Comparison of ENCODE assay signal across 11 cellular contexts in the genomic region with DNA sequence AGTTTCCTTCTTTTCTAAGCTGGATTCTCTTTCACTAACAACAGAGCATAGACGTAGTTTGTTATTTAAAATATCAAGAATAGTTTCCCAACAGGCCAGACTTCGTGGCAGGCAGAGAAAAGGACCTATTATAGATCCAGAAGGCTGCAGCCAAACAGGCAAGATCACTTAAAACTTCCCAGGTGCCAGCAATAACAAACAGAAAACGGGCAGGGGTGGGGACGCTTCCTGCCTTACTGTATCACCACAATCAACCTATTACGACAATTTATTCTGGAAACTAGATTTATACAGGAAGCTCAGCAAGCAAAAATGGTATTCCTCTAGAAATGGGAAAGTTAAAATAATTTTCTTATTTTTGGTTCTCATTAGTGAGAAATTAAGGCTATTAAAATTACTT. TPM values are rescaled to one million over a fixed set of nuclear protein-coding genes. Genes with fewer than 3 reads are reported as not detected.
DNase-seq lines count a peak whose midpoint lies in the region; ATAC-seq and TF ChIP-seq lines count a peak whose summit lies in the region.
"Had no signal": no experiment of that assay in that cellular context is flagged by ENCODE, and none has a peak within 500 bp of the region (broad histone marks: within the 10 kb centered on the region; RNA-seq: fewer than 3 reads in every experiment).

No MANE protein-coding gene starts in this region.

- no peaks in the 10 kb centered on the region for H3K27me3 ChIP-seq in brain microvascular endothelial cell (replicated peaks)
- H3K27me3 ChIP-seq in transverse colon: no peaks in the 10 kb centered on the region
- H3K27me3 ChIP-seq in spleen (replicated peaks in 1 of 7): no peaks in the 10 kb centered on the region

- H3K4me3 ChIP-seq in brain microvascular endothelial cell (ENCODE audit: low read depth, low read length) (peak overlapping the region; percentile 24), transverse colon (peak overlapping the region in 3 of 4 donors; percentile 6 to 44 (median 26)), spleen (no peak overlapping the region)

- H3K4me1 ChIP-seq in transverse colon: peaks cover 0 to 9% (median 2%) of the 10 kb centered on the region in 4 donors
- no peaks in the 10 kb centered on the region for H3K4me1 ChIP-seq in spleen

- WGBS in transverse colon (ENCODE audit: low coverage in 1 of 2), 2 donors: 35 to 46% methylated on average over 5 of the region's 5 CpGs
- 64 to 83% (median 69%) methylated on average over 5 of the region's 5 CpGs for WGBS in spleen, 5 donors

- no peak for TF ChIP-seq CTCF in brain microvascular endothelial cell (IDR thresholded peaks at IDR 0.05; ENCODE audit: low read depth, low read length, missing control alignments)
- no peak for TF ChIP-seq CTCF in transverse colon (IDR thresholded peaks at IDR 0.05)
- no peak for TF ChIP-seq CTCF in spleen (IDR thresholded peaks at IDR 0.05 in 8 of 11, conservative IDR thresholded peaks at IDR 0.05 in 3 of 11)

- H3K36me3 ChIP-seq in brain microvascular endothelial cell (replicated peaks) (no peaks in the 10 kb centered on the region), transverse colon (no peaks in the 10 kb centered on the region), spleen (peaks cover 0 to 8% (median 1%) of the 10 kb centered on the region in 6 donors)

- in situ Hi-C loops in brain microvascular endothelial cell (cut with HindIII; ENCODE audit: low pct_ligation_motif_present, low sequenced_read_pairs): no loop called here
- in situ Hi-C loops in transverse colon (cut with MboI; ENCODE audit: low pct_ligation_motif_present in 1 of 4, low pct_unique_long_range_greater_than_20kb in 1 of 4, low sequenced_read_pairs in 3 of 4): no loop called here

- no peak for TF ChIP-seq POLR2A in transverse colon (IDR thresholded peaks at IDR 0.05)
- no peak for TF ChIP-seq POLR2A in spleen (IDR thresholded peaks at IDR 0.05)

- DNase-seq in NCI-H2029 (lab: John Stamatoyannopoulos, UW) (peak; percentile 1), NCI-H2029 treated with DMSO at 0.1 percent for 48 hours (lab: John Stamatoyannopoulos, UW) (no peak), brain microvascular endothelial cell (peak; percentile 46), left colon (peak in 1 of 2 donors; percentile 31), transverse colon (no peak), NOMO-1 (lab: John Stamatoyannopoulos, UW; ENCODE audit: unreplicated experiment in 2 of 2) (no peak), spleen (no peak)
- no peak for DNase-seq in activated T-cell treated with anti-CD3 and anti-CD28 coated beads, Interleukin-2, amount 50 U/mL, for 1 hour
- DNase-seq: KBM-7, midbrain had no signal

- intact Hi-C loops in left colon (cut with DNase I, micrococcal nuclease) (no loop called here), transverse colon (cut with DNase I; ENCODE audit: low total_unique reads) (no loop called here), spleen (cut with DNase I; ENCODE audit: low total_unique reads) (no loop called here)

- H3K27ac ChIP-seq in brain microvascular endothelial cell: peak overlapping the region; percentile 66
- peak overlapping the region in 3 of 4 donors; percentile 9 to 70 (median 38) for H3K27ac ChIP-seq in transverse colon
- H3K27ac ChIP-seq in spleen: no peak overlapping the region
- H3K27ac ChIP-seq: RWPE1 had no signal

- ATAC-seq in left colon: peak; percentile 80

- TF ChIP-seq EP300 in transverse colon (IDR thresholded peaks at IDR 0.05; ENCODE audit: low read depth): no peak

- H3K9me3 ChIP-seq in transverse colon: no peaks in the 10 kb centered on the region
- no peaks in the 10 kb centered on the region for H3K9me3 ChIP-seq in spleen

RNA-seq across cellular contexts. Expression of a gene that starts 22.1 kb away (rescaled TPM):
- total RNA-seq in left colon (10 to 100 TPM; 17.3 to 17.6 TPM), transverse colon (10 to 100 TPM in 2 of 4 donors, 1 to 10 TPM in 2; 4.1 to 16.9 (median 11.6) TPM), spleen (10 to 100 TPM in 6 of 7 donors, 1 to 10 TPM in 1; 8.9 to 16.9 (median 14.2) TPM)
- polyA plus RNA-seq in spleen: 10 to 100 TPM in 2 of 3 donors, 1 to 10 TPM in 1; 8.3 to 12.9 (median 11.3) TPM

RNA-seq across cellular contexts. Expression of a gene that starts 22.2 kb away (rescaled TPM):
- total RNA-seq in left colon (10 to 100 TPM; 29.9 to 32.2 TPM), transverse colon (10 to 100 TPM; 47.8 to 61.1 (median 52.1) TPM), spleen (10 to 100 TPM; 33.8 to 72.2 (median 47.1) TPM)
- polyA plus RNA-seq in spleen: 10 to 100 TPM; 14.3 to 15.1 (median 15.0) TPM

Comparison
In these comparisons a context has a peak if more than half of its experiments do, and no peak if none do; other contexts are left out.
1. DNase-seq: peak in NCI-H2029 (single experiment) and brain microvascular endothelial cell (single experiment); none in NCI-H2029 treated with DMSO at 0.1 percent for 48 hours (single experiment), transverse colon (single experiment), activated T-cell treated with anti-CD3 and anti-CD28 coated beads, Interleukin-2, amount 50 U/mL, for 1 hour (single experiment), NOMO-1 (0 of 2) and spleen (single experiment).
2. H3K27ac ChIP-seq: peak in brain microvascular endothelial cell (single experiment) and transverse colon (3 of 4); none in spleen (0 of 8).
3. H3K4me3 ChIP-seq: peak in brain microvascular endothelial cell (single experiment) and transverse colon (3 of 4); none in spleen (0 of 8).